2 cellular contexts compared by ENCODE assay signal in genomic region chr18:8798996-8799395, GRCh38.
TF ChIP-seq lines count a peak whose summit lies in the region.

No MANE protein-coding gene starts in this region.

TF ChIP-seq in IMR-90, 13 proteins besides CTCF, POLR2A, EP300 and RAD21 (continued from another document):
- TF ChIP-seq ELK1 (IDR thresholded peaks at IDR 0.05; ENCODE audit: borderline replicate concordance, low read depth, low read length) (no peak), CHD1 (IDR thresholded peaks at IDR 0.05; ENCODE audit: low read depth, low read length) (no peak), RFX5 (IDR thresholded peaks at IDR 0.05; ENCODE audit: low read depth, low read length) (no peak), NFE2L2 (IDR thresholded peaks at IDR 0.05; ENCODE audit: low read depth, low read length) (no peak), MAFK (IDR thresholded peaks at IDR 0.05; ENCODE audit: low read depth, low read length) (no peak), FOS (IDR thresholded peaks at IDR 0.05; ENCODE audit: low read depth, low read length) (no peak), SMC3 (IDR thresholded peaks at IDR 0.05; ENCODE audit: low read depth, low read length) (no peak), USF2 (IDR thresholded peaks at IDR 0.05; ENCODE audit: low read depth, low read length) (no peak), CEBPB (IDR thresholded peaks at IDR 0.05; ENCODE audit: low read depth, low read length) (no peak)

TF ChIP-seq in WTC11, 78 proteins besides CTCF, POLR2A, EP300 and RAD21:
- TF ChIP-seq E2F4 (CRISPR knock-in tag; IDR thresholded peaks at IDR 0.05; ENCODE audit: borderline replicate concordance, low read depth) (no peak), CDX4 (CRISPR knock-in tag; IDR thresholded peaks at IDR 0.05; ENCODE audit: borderline replicate concordance) (no peak), GRHL2 (CRISPR knock-in tag; IDR thresholded peaks at IDR 0.05; ENCODE audit: insufficient replicate concordance, severe bottlenecking) (no peak)
TF ChIP-seq in WTC11: peak in this region for 0.
